18 cellular contexts compared by ENCODE assay signal in genomic region chr15:39144051-39144450, GRCh38.
"Had no signal": no experiment of that assay in that cellular context is flagged by ENCODE, and none has a peak within 500 bp of the region (broad histone marks: within the 10 kb centered on the region; RNA-seq: fewer than 3 reads in every experiment).

No MANE protein-coding gene starts in this region.

- H3K27ac Mint-ChIP-seq: activated naive CD4-positive, alpha-beta T cell treated with anti-CD3 and anti-CD28 coated beads, Interleukin-2, amount 50 U/mL, for 24 hours; effector memory CD8-positive, alpha-beta T cell; immature natural killer cell; memory B cell; nephron; stimulated activated naive B cell treated with anti-CD40 and anti-IgM and Interleukin-4, amounts not matched to agents 10 μg/mL and 1 μg/mL and 100 μg/mL, for 72 hours had no signal

- H3K27me3 ChIP-seq: cardiac muscle cell, esophagus squamous epithelium had no signal

- H3K27ac ChIP-seq: cardiac muscle cell, esophagus squamous epithelium had no signal

- DNase-seq: activated CD4-positive, alpha-beta T cell treated with anti-CD3 and anti-CD28 coated beads, Interleukin-2, amount 50 U/mL, for 1 hour; activated CD4-positive, CD25-positive, alpha-beta regulatory T cell; activated effector memory CD4-positive, alpha-beta T cell treated with anti-CD3 and anti-CD28 coated beads, Interleukin-2, amount 50 U/mL, for 16 hours; amygdala; dermis blood vessel endothelial cell; effector memory CD8-positive, alpha-beta T cell; esophagus squamous epithelium; immature natural killer cell; kidney glomerular epithelial cell; left ventricle myocardium superior; stimulated activated naive B cell treated with anti-CD40 and anti-IgM and Interleukin-4, amounts not matched to agents 10 μg/mL and 1 μg/mL and 100 μg/mL, for 72 hours; substantia nigra; T1000 had no signal

- H3K27me3 Mint-ChIP-seq: activated naive CD4-positive, alpha-beta T cell treated with anti-CD3 and anti-CD28 coated beads, Interleukin-2, amount 50 U/mL, for 24 hours; stimulated activated naive B cell treated with anti-CD40 and anti-IgM and Interleukin-4, amounts not matched to agents 10 μg/mL and 1 μg/mL and 100 μg/mL, for 72 hours had no signal

- H3K4me3 ChIP-seq: cardiac muscle cell, esophagus squamous epithelium had no signal

- H3K4me3 Mint-ChIP-seq: activated naive CD4-positive, alpha-beta T cell treated with anti-CD3 and anti-CD28 coated beads, Interleukin-2, amount 50 U/mL, for 24 hours; effector memory CD8-positive, alpha-beta T cell; immature natural killer cell; memory B cell; nephron; stimulated activated naive B cell treated with anti-CD40 and anti-IgM and Interleukin-4, amounts not matched to agents 10 μg/mL and 1 μg/mL and 100 μg/mL, for 72 hours had no signal

- ATAC-seq: effector memory CD8-positive, alpha-beta T cell; left ventricle myocardium superior; Right ventricle myocardium inferior; stimulated activated naive B cell treated with anti-CD40 and anti-IgM and Interleukin-4, amounts not matched to agents 10 μg/mL and 1 μg/mL and 100 μg/mL, for 72 hours had no signal

- H3K36me3 Mint-ChIP-seq: activated naive CD4-positive, alpha-beta T cell treated with anti-CD3 and anti-CD28 coated beads, Interleukin-2, amount 50 U/mL, for 24 hours; immature natural killer cell; memory B cell; stimulated activated naive B cell treated with anti-CD40 and anti-IgM and Interleukin-4, amounts not matched to agents 10 μg/mL and 1 μg/mL and 100 μg/mL, for 72 hours had no signal

- H3K9me3 Mint-ChIP-seq: activated naive CD4-positive, alpha-beta T cell treated with anti-CD3 and anti-CD28 coated beads, Interleukin-2, amount 50 U/mL, for 24 hours; effector memory CD8-positive, alpha-beta T cell; immature natural killer cell; nephron had no signal

- H3K36me3 ChIP-seq: cardiac muscle cell, esophagus squamous epithelium had no signal

- H3K9me3 ChIP-seq: esophagus squamous epithelium had no signal

- H3K4me1 Mint-ChIP-seq: activated naive CD4-positive, alpha-beta T cell treated with anti-CD3 and anti-CD28 coated beads, Interleukin-2, amount 50 U/mL, for 24 hours; immature natural killer cell; memory B cell had no signal
